8 cellular contexts compared by ENCODE assay signal in genomic region chr1:194843077-194843476, GRCh38.
"Had no signal": no experiment of that assay in that cellular context is flagged by ENCODE, and none has a peak within 500 bp of the region (broad histone marks: within the 10 kb centered on the region; RNA-seq: fewer than 3 reads in every experiment).

No MANE protein-coding gene starts in this region.

- DNase-seq: GM23248, GOT3, H7, HFFc6, KBM-7 had no signal

- H3K9me3 ChIP-seq: HAP-1 had no signal

- H3K9ac ChIP-seq: GM23248 had no signal

- H3K4me3 ChIP-seq: GM23248, HAP-1 had no signal

- H3K36me3 ChIP-seq: HAP-1 had no signal

- ATAC-seq: HCT116 had no signal

- H3K27ac ChIP-seq: GM23248 had no signal

- H3K4me1 ChIP-seq: HAP-1 had no signal

- FAIRE-seq: HTR-8/SVneo had no signal

- H2AFZ ChIP-seq: GM23248 had no signal
